8 cellular contexts compared by ENCODE assay signal in genomic region chr2:180125245-180125962, GRCh38.
DNase-seq lines count a peak whose midpoint lies in the region; ATAC-seq and TF ChIP-seq lines count a peak whose summit lies in the region.

No MANE protein-coding gene starts in this region.

- H3K18ac ChIP-seq in mesenchymal stem cell (ENCODE audit: low read depth in 1 of 2, low read length in 2 of 2) = peak overlapping the region in 1 of 2 experiments; percentile 19

- intact Hi-C loops in CD14-positive monocyte (cut with micrococcal nuclease) = loop anchor here (5.0 to 10.0 kb wide), 2 partner anchors 929 to 932 kb away; no protein-coding TSS in a partner anchor
- intact Hi-C loops in activated CD4-positive, alpha-beta memory T cell treated with anti-CD3 and anti-CD28 coated beads for 36 hours (cut with micrococcal nuclease) = loop anchor here (1.0 to 2.0 kb wide), 2 partner anchors 855 to 933 kb away; partner anchors contain the start of gene UBE2E3

- H4K91ac ChIP-seq in mesenchymal stem cell (ENCODE audit: low read length) = peak overlapping the region; percentile 39

- H3K27ac ChIP-seq in endodermal cell (ENCODE audit: low read depth, low read length) = no peak overlapping the region
- H3K27ac ChIP-seq in mesenchymal stem cell (ENCODE audit: low read length, poor library complexity, severe bottlenecking) = no peak overlapping the region

- H3K9me3 Mint-ChIP-seq in CD14-positive monocyte = no peaks in the 10 kb centered on the region
- H3K9me3 Mint-ChIP-seq in activated CD4-positive, alpha-beta memory T cell treated with anti-CD3 and anti-CD28 coated beads for 36 hours = no peaks in the 10 kb centered on the region
- H3K9me3 Mint-ChIP-seq in endodermal cell = no peaks in the 10 kb centered on the region

- DNase-seq in CD14-positive monocyte (ENCODE audit: low spot score) = no peak
- peak; percentile 91 for DNase-seq in NCI-H69 (lab: John Stamatoyannopoulos, UW)
- peak; percentile 59 for DNase-seq in activated CD4-positive, alpha-beta memory T cell treated with anti-CD3 and anti-CD28 coated beads for 36 hours
- DNase-seq in endodermal cell = peak; percentile 86
- DNase-seq in mesenchymal stem cell = peak; percentile 90
- DNase-seq in stimulated activated CD8-positive, alpha-beta memory T cell treated with anti-CD3 and anti-CD28 coated beads, Interleukin-4, amount 100 ng/mL, for 48 hours = peak; percentile 45

- peaks cover 6% of the 10 kb centered on the region for H3K4me1 Mint-ChIP-seq in CD14-positive monocyte
- no peaks in the 10 kb centered on the region for H3K4me1 Mint-ChIP-seq in activated CD4-positive, alpha-beta memory T cell treated with anti-CD3 and anti-CD28 coated beads for 36 hours (ENCODE audit: low read depth)
- H3K4me1 Mint-ChIP-seq in endodermal cell = peaks cover 20% of the 10 kb centered on the region

- no peak overlapping the region for H3K14ac ChIP-seq in mesenchymal stem cell (ENCODE audit: low read length in 2 of 2)

- H3K4me1 ChIP-seq in endodermal cell (ENCODE audit: control insufficient read depth, insufficient read depth, low read length) (no peaks in the 10 kb centered on the region), mesenchymal stem cell (ENCODE audit: control insufficient read depth, insufficient read depth, low read depth, low read length) (peaks cover 3% of the 10 kb centered on the region)

- no peaks in the 10 kb centered on the region for H3K9me3 ChIP-seq in endodermal cell (ENCODE audit: control insufficient read depth, low read length)
- H3K9me3 ChIP-seq in mesenchymal stem cell (ENCODE audit: control insufficient read depth, low read length) = no peaks in the 10 kb centered on the region

- no peak overlapping the region for H2BK15ac ChIP-seq in mesenchymal stem cell (ENCODE audit: low read depth, poor library complexity, severe bottlenecking)

- H3K36me3 Mint-ChIP-seq in CD14-positive monocyte (no peaks in the 10 kb centered on the region), endodermal cell (ENCODE audit: low read depth) (no peaks in the 10 kb centered on the region)
- H3K36me3 Mint-ChIP-seq in activated CD4-positive, alpha-beta memory T cell treated with anti-CD3 and anti-CD28 coated beads for 36 hours = no peaks in the 10 kb centered on the region

- TF ChIP-seq CTCF in CD14-positive monocyte (IDR thresholded peaks at IDR 0.05) (peak; percentile 34), endodermal cell (conservative IDR thresholded peaks at IDR 0.05) (peak; percentile 89)

- H3K4me2 ChIP-seq in mesenchymal stem cell (ENCODE audit: low read length, poor library complexity, severe bottlenecking) = peak overlapping the region; percentile 37

- no peaks in the 10 kb centered on the region for H3K79me1 ChIP-seq in mesenchymal stem cell (replicated peaks; ENCODE audit: low read length, poor library complexity, severe bottlenecking)

- H2BK5ac ChIP-seq in mesenchymal stem cell (ENCODE audit: low read depth, low read length, poor library complexity, severe bottlenecking) = no peak overlapping the region

- ATAC-seq in GM19395 (IDR thresholded peaks at IDR 0.05; ENCODE audit: unreplicated experiment) (peak; percentile 80), HG03520 (IDR thresholded peaks at IDR 0.05; ENCODE audit: unreplicated experiment) (peak; percentile 83)

- H3K4me3 Mint-ChIP-seq in CD14-positive monocyte (no peak overlapping the region), endodermal cell (no peak overlapping the region)
- no peak overlapping the region for H3K4me3 Mint-ChIP-seq in activated CD4-positive, alpha-beta memory T cell treated with anti-CD3 and anti-CD28 coated beads for 36 hours

- CTCF ChIA-PET in activated CD4-positive, alpha-beta memory T cell treated with anti-CD3 and anti-CD28 coated beads for 36 hours (lab: Charles Lee) = interaction anchor here (0.6 to 4.7 kb wide), 9 partner anchors 11 to 1988 kb away, joined by 3 to 61 read pairs (median 6); no protein-coding TSS in a partner anchor

- H3K36me3 ChIP-seq in endodermal cell (ENCODE audit: control insufficient read depth, insufficient read depth, low read length) (no peaks in the 10 kb centered on the region), mesenchymal stem cell (ENCODE audit: control insufficient read depth in 1 of 2, insufficient read depth in 2 of 2, low read depth in 1 of 2, low read length in 2 of 2) (no peaks in the 10 kb centered on the region)

- POLR2A ChIA-PET in activated CD4-positive, alpha-beta memory T cell treated with anti-CD3 and anti-CD28 coated beads for 36 hours (lab: Charles Lee) = no interaction called here

- WGBS in endodermal cell (ENCODE audit: insufficient coverage in 1 of 2, insufficient read length in 1 of 2), 2 experiments = 43 to 50% methylated on average over 8 to 13 of the region's 13 CpGs
- 42% methylated on average over 13 of the region's 13 CpGs for WGBS in mesenchymal stem cell

- no peak overlapping the region for H3K4ac ChIP-seq in mesenchymal stem cell (ENCODE audit: low read depth in 1 of 2, low read length in 2 of 2)

- H2BK12ac ChIP-seq in mesenchymal stem cell (ENCODE audit: low read length in 2 of 2) = peak overlapping the region; percentile 66

- H2AFZ ChIP-seq in mesenchymal stem cell (ENCODE audit: low read depth, low read length) = no peak overlapping the region

- H3K27me3 Mint-ChIP-seq in CD14-positive monocyte (ENCODE audit: low read depth in 3 of 3) (peaks cover 3 to 8% (median 6%) of the 10 kb centered on the region in 3 donors), endodermal cell (ENCODE audit: insufficient read depth) (no peaks in the 10 kb centered on the region)
- H3K27me3 Mint-ChIP-seq in activated CD4-positive, alpha-beta memory T cell treated with anti-CD3 and anti-CD28 coated beads for 36 hours = no peaks in the 10 kb centered on the region

- H3K27ac Mint-ChIP-seq in CD14-positive monocyte (no peak overlapping the region), endodermal cell (no peak overlapping the region)
- H3K27ac Mint-ChIP-seq in activated CD4-positive, alpha-beta memory T cell treated with anti-CD3 and anti-CD28 coated beads for 36 hours = no peak overlapping the region

- no peak overlapping the region for H3K23ac ChIP-seq in mesenchymal stem cell (ENCODE audit: low read length in 2 of 2)

- no peaks in the 10 kb centered on the region for H3K27me3 ChIP-seq in endodermal cell (ENCODE audit: control insufficient read depth, insufficient read depth, low read length, poor library complexity, severe bottlenecking)
- no peaks in the 10 kb centered on the region for H3K27me3 ChIP-seq in mesenchymal stem cell (ENCODE audit: control insufficient read depth in 1 of 2, insufficient read depth in 1 of 2, low read length in 2 of 2)

- H3K9ac ChIP-seq in endodermal cell (ENCODE audit: extremely low read depth, low read length, poor library complexity, severe bottlenecking) (no peak overlapping the region), mesenchymal stem cell (ENCODE audit: low read length) (peak overlapping the region; percentile 26)

- no peak overlapping the region for H2AK5ac ChIP-seq in mesenchymal stem cell (ENCODE audit: low read length, severe bottlenecking)

- H2BK120ac ChIP-seq in mesenchymal stem cell (ENCODE audit: low read depth, low read length) = no peak overlapping the region

- H3K4me3 ChIP-seq in endodermal cell (ENCODE audit: low read length) = no peak overlapping the region
- peak overlapping the region in 1 of 2 experiments; percentile 17 for H3K4me3 ChIP-seq in mesenchymal stem cell (ENCODE audit: insufficient read depth in 1 of 2, low read depth in 1 of 2, low read length in 2 of 2)

- H4K8ac ChIP-seq in mesenchymal stem cell (ENCODE audit: low read length) = no peak overlapping the region
